Comparison of ENCODE assay signal across 8 cellular contexts in genomic region chr4:6909113-6909969, GRCh38. TPM values are rescaled to one million over a fixed set of nuclear protein-coding genes. Genes with fewer than 3 reads are reported as not detected.
A peak's percentile ranks its signal among the peaks of the same experiment; 100 is the strongest.
DNase-seq lines count a peak whose midpoint lies in the region; ATAC-seq lines count a peak whose summit lies in the region.

Gene TBC1D14 (plus strand): TSS chr4:6909826. CDS start chr4:6923390, 13,564 bp downstream.

- H2AK5ac ChIP-seq in mesenchymal stem cell (ENCODE audit: low read length, severe bottlenecking): peak within 1 kb of the TSS; percentile 54

- peaks cover 27% of the 10 kb centered on the region for H3K79me1 ChIP-seq in mesenchymal stem cell (replicated peaks; ENCODE audit: low read length, poor library complexity, severe bottlenecking)

- peak within 1 kb of the TSS; percentile 42 for H2AFZ ChIP-seq in mesenchymal stem cell (ENCODE audit: low read depth, low read length)

- no peaks in the 10 kb centered on the region for H3K36me3 ChIP-seq in effector memory CD4-positive, alpha-beta T cell (ENCODE audit: control insufficient read depth, insufficient read depth, low read length)
- H3K36me3 ChIP-seq in mesenchymal stem cell (ENCODE audit: control insufficient read depth in 1 of 2, insufficient read depth in 2 of 2, low read depth in 1 of 2, low read length in 2 of 2): no peaks in the 10 kb centered on the region

- H3K4me2 ChIP-seq in mesenchymal stem cell (ENCODE audit: low read length, poor library complexity, severe bottlenecking): peak within 1 kb of the TSS; percentile 97

- DNase-seq in C1 segment of cervical spinal cord (lab: John Stamatoyannopoulos, UW) (peak in 13 of 14 donors; percentile 81 to 98 (median 93)), NCI-H82 treated with DMSO at 0.1 percent for 48 hours (lab: John Stamatoyannopoulos, UW; ENCODE audit: unreplicated experiment) (peak; percentile 33), mesenchymal stem cell (peak; percentile 89)
- peak; percentile 95 for DNase-seq in activated CD8-positive, alpha-beta memory T cell treated with anti-CD3 and anti-CD28 coated beads for 24 hours
- peak; percentile 75 to 81 (median 80) for DNase-seq in effector memory CD4-positive, alpha-beta T cell
- peak; percentile 79 for DNase-seq in stimulated activated CD8-positive, alpha-beta memory T cell treated with anti-CD3 and anti-CD28 coated beads, Interleukin-12 subunit alpha, Interleukin-12 subunit beta, amount 100 ng/mL, for 4 hours (ENCODE audit: low read depth)

- H3K27ac ChIP-seq in effector memory CD4-positive, alpha-beta T cell (ENCODE audit: insufficient read depth, low read length, poor library complexity, severe bottlenecking): peak within 1 kb of the TSS; percentile 99
- peak within 1 kb of the TSS; percentile 92 for H3K27ac ChIP-seq in mesenchymal stem cell (ENCODE audit: low read length, poor library complexity, severe bottlenecking)

- H3K9me3 ChIP-seq in effector memory CD4-positive, alpha-beta T cell (ENCODE audit: control insufficient read depth, low read length): no peaks in the 10 kb centered on the region
- no peaks in the 10 kb centered on the region for H3K9me3 ChIP-seq in mesenchymal stem cell (ENCODE audit: control insufficient read depth, low read length)

- peak within 1 kb of the TSS; percentile 4 to 83 for H2BK12ac ChIP-seq in mesenchymal stem cell (ENCODE audit: low read length in 2 of 2)

- H3K27me3 ChIP-seq in effector memory CD4-positive, alpha-beta T cell (replicated peaks; ENCODE audit: control insufficient read depth, insufficient read depth, low read length, poor library complexity, severe bottlenecking): no peaks in the 10 kb centered on the region
- H3K27me3 ChIP-seq in mesenchymal stem cell (ENCODE audit: control insufficient read depth in 1 of 2, insufficient read depth in 1 of 2, low read length in 2 of 2): peaks cover 4 to 26% of the 10 kb centered on the region in 2 experiments

- peak within 1 kb of the TSS; percentile 89 for H2BK120ac ChIP-seq in mesenchymal stem cell (ENCODE audit: low read depth, low read length)

- peaks cover 30% of the 10 kb centered on the region for H3K4me1 ChIP-seq in effector memory CD4-positive, alpha-beta T cell (ENCODE audit: control insufficient read depth, insufficient read depth, low read length, poor library complexity, severe bottlenecking)
- peaks cover 22% of the 10 kb centered on the region for H3K4me1 ChIP-seq in mesenchymal stem cell (ENCODE audit: control insufficient read depth, insufficient read depth, low read depth, low read length)

- under 1% methylated on average over 57 of the region's 108 CpGs for WGBS in mesenchymal stem cell

- peak within 1 kb of the TSS; percentile 77 to 97 for H3K4ac ChIP-seq in mesenchymal stem cell (ENCODE audit: low read depth in 1 of 2, low read length in 2 of 2)

- peak within 1 kb of the TSS; percentile 73 for H3K4me3 ChIP-seq in effector memory CD4-positive, alpha-beta T cell (ENCODE audit: insufficient read depth, low read depth, low read length, poor library complexity, severe bottlenecking)
- peak within 1 kb of the TSS; percentile 83 to 88 for H3K4me3 ChIP-seq in mesenchymal stem cell (ENCODE audit: insufficient read depth in 1 of 2, low read depth in 1 of 2, low read length in 2 of 2)

- H3K23ac ChIP-seq in mesenchymal stem cell (ENCODE audit: low read length in 2 of 2): peak within 1 kb of the TSS in 1 of 2 experiments; percentile 85

- peak; percentile 90 for ATAC-seq in GM19324 (IDR thresholded peaks at IDR 0.05; ENCODE audit: low FRiP score, unreplicated experiment)
- peak; percentile 82 for ATAC-seq in HG03460 (IDR thresholded peaks at IDR 0.05; ENCODE audit: unreplicated experiment)

- peak within 1 kb of the TSS; percentile 88 for H2BK5ac ChIP-seq in mesenchymal stem cell (ENCODE audit: low read depth, low read length, poor library complexity, severe bottlenecking)

- peak within 1 kb of the TSS; percentile 98 for H2BK15ac ChIP-seq in mesenchymal stem cell (ENCODE audit: low read depth, poor library complexity, severe bottlenecking)

- H3K9ac ChIP-seq in mesenchymal stem cell (ENCODE audit: low read length): peak within 1 kb of the TSS; percentile 92

- H4K91ac ChIP-seq in mesenchymal stem cell (ENCODE audit: low read length): peak within 1 kb of the TSS; percentile 84

- peak within 1 kb of the TSS in 1 of 2 experiments; percentile 85 for H3K14ac ChIP-seq in mesenchymal stem cell (ENCODE audit: low read length in 2 of 2)

- H4K8ac ChIP-seq in mesenchymal stem cell (ENCODE audit: low read length): peak within 1 kb of the TSS; percentile 76

- peak within 1 kb of the TSS; percentile 85 to 97 for H3K18ac ChIP-seq in mesenchymal stem cell (ENCODE audit: low read depth in 1 of 2, low read length in 2 of 2)

RNA-seq across cellular contexts. Expression of gene TBC1D14, which starts in this region (rescaled TPM):
- 25.0 TPM for polyA plus RNA-seq in mesenchymal stem cell (2013, experiment 1 of 2)
- 24.9 TPM for polyA plus RNA-seq in mesenchymal stem cell (2013, experiment 2 of 2)

Comparison
In these comparisons a context has a peak if more than half of its experiments do, and no peak if none do; other contexts are left out.
1. Peak in every context shown above with its lines: DNase-seq, ATAC-seq, H3K4me3 ChIP-seq and H3K27ac ChIP-seq.
2. DNase-seq: peak in every context shown above with its lines; median percentile 95 in activated CD8-positive, alpha-beta memory T cell treated with anti-CD3 and anti-CD28 coated beads for 24 hours; 93 in C1 segment of cervical spinal cord; 89 in mesenchymal stem cell; 80 in effector memory CD4-positive, alpha-beta T cell; 79 in stimulated activated CD8-positive, alpha-beta memory T cell treated with anti-CD3 and anti-CD28 coated beads, Interleukin-12 subunit alpha, Interleukin-12 subunit beta, amount 100 ng/mL, for 4 hours; 33 in NCI-H82 treated with DMSO at 0.1 percent for 48 hours.